Comparison of ENCODE assay signal across 8 cellular contexts in the genomic region with DNA sequence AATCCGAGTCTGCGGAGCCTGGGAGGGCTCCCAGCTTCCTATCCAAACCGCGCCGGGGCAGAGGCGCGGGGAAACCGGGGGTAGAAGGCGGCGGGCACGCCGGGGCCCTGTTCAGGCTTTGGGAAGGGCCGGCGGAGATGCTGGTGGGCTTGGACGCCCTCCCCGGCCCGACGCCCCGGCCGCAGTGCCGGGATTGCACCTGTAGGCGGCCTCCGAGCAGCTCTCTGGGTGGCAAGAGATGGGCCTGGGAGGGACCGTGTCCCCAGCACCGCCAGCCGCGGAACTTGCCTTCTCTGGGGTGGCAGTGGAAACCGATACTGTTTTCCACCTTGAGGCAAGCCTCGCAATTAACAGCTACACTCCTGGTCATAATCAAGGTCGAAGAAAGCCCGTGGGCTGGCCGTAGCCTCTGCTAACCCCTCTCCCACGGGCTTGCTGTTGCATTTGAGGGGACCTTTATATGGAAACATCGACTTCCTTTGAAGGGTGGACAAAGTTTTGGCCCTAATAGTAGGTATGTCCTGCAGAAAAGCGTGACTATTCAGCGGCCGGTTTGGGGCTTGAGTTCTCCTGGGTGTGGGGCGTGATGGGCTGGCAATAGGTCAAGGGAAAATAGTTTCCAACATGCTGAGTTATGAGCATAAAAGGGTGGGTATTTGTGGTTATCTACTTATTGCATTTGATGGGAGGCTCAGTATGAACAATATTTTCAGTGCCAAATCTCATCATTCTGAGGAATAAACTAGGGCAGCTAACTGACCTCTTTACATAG. TPM values are rescaled to one million over a fixed set of nuclear protein-coding genes. Genes with fewer than 3 reads are reported as not detected.
A peak's percentile ranks its signal among the peaks of the same experiment; 100 is the strongest.
DNase-seq lines count a peak whose midpoint lies in the region; ATAC-seq, FAIRE-seq and TF ChIP-seq lines count a peak whose summit lies in the region.

No MANE protein-coding gene starts in this region.

- intact Hi-C loops in activated T-helper 1 cell treated with anti-CD3 and anti-CD28 coated beads, Interleukin-12 subunit alpha, Interleukin-12 subunit beta, Interleukin-2, Interleukin-4 antibody, amounts not matched to agents 30 ng/mL and 10 ng/mL and 1 ng/mL, durations not matched to agents 14 hours and 24 hours and 36 hours (cut with micrococcal nuclease) = loop anchor here (1.0 to 10.0 kb wide), 5 partner anchors 122 to 1217 kb away; a partner anchor contains a TSS

- peaks cover 39% of the 10 kb centered on the region for H3K79me2 ChIP-seq in neural progenitor cell (ENCODE audit: low read depth)

- no peaks in the 10 kb centered on the region for H3K9me3 ChIP-seq in neural progenitor cell (ENCODE audit: low read depth)

- peaks cover 15% of the 10 kb centered on the region for H3K4me1 ChIP-seq in neural progenitor cell

- no peak for DNase-seq in D721Med (ENCODE audit: insufficient read length, low spot score)
- peak; percentile 54 to 88 for DNase-seq in NCI-H526 (lab: John Stamatoyannopoulos, UW)
- DNase-seq in activated T-helper 1 cell treated with anti-CD3 and anti-CD28 coated beads, Interleukin-12 subunit alpha, Interleukin-12 subunit beta, Interleukin-2, Interleukin-4 antibody, amounts not matched to agents 30 ng/mL and 10 ng/mL and 1 ng/mL, durations not matched to agents 14 hours and 24 hours and 36 hours (ENCODE audit: low spot score) = peak; percentile 22
- DNase-seq in germinal center (ENCODE audit: low spot score) = peak; percentile 82
- peak; percentile 93 for DNase-seq in neural progenitor cell (ENCODE audit: low spot score)
- DNase-seq in activated gamma-delta T cell treated with Interleukin-2 at 50 U/mL for 16 hours = no peak

- peak overlapping the region; percentile 87 for H3K4me3 ChIP-seq in neural progenitor cell

- peak overlapping the region; percentile 87 for H3K27ac ChIP-seq in neural progenitor cell

- FAIRE-seq in D721Med (lab: Jason Lieb, UNC) = no peak

- peaks cover 59% of the 10 kb centered on the region for H3K27me3 Mint-ChIP-seq in activated T-helper 1 cell treated with anti-CD3 and anti-CD28 coated beads, Interleukin-12 subunit alpha, Interleukin-12 subunit beta, Interleukin-2, Interleukin-4 antibody, amounts not matched to agents 30 ng/mL and 10 ng/mL and 1 ng/mL, durations not matched to agents 14 hours and 24 hours and 36 hours (ENCODE audit: insufficient read depth)
- H3K27me3 Mint-ChIP-seq in neural progenitor cell (ENCODE audit: insufficient read depth, low read depth) = peaks cover 3% of the 10 kb centered on the region

- TF ChIP-seq CTCF in D721Med (IDR thresholded peaks at IDR 0.05; ENCODE audit: insufficient read depth, missing control alignments) (peak; percentile 43), neural progenitor cell (IDR thresholded peaks at IDR 0.05) (peak; percentile 76)

- peaks cover 34% of the 10 kb centered on the region for H4K20me1 ChIP-seq in neural progenitor cell (ENCODE audit: low read depth)

- H3K27ac Mint-ChIP-seq in activated T-helper 1 cell treated with anti-CD3 and anti-CD28 coated beads, Interleukin-12 subunit alpha, Interleukin-12 subunit beta, Interleukin-2, Interleukin-4 antibody, amounts not matched to agents 30 ng/mL and 10 ng/mL and 1 ng/mL, durations not matched to agents 14 hours and 24 hours and 36 hours = peak overlapping the region; percentile 5
- H3K27ac Mint-ChIP-seq in neural progenitor cell = peak overlapping the region; percentile 58

- peak overlapping the region; percentile 93 for H3K4me2 ChIP-seq in neural progenitor cell

- ATAC-seq in GM19395 (IDR thresholded peaks at IDR 0.05; ENCODE audit: unreplicated experiment) (peak; percentile 44), HG03432 (IDR thresholded peaks at IDR 0.05; ENCODE audit: unreplicated experiment) (peak; percentile 50)

- no peaks in the 10 kb centered on the region for H3K36me3 ChIP-seq in neural progenitor cell

- peaks cover 26% of the 10 kb centered on the region for H3K4me1 Mint-ChIP-seq in activated T-helper 1 cell treated with anti-CD3 and anti-CD28 coated beads, Interleukin-12 subunit alpha, Interleukin-12 subunit beta, Interleukin-2, Interleukin-4 antibody, amounts not matched to agents 30 ng/mL and 10 ng/mL and 1 ng/mL, durations not matched to agents 14 hours and 24 hours and 36 hours (ENCODE audit: low read depth)
- H3K4me1 Mint-ChIP-seq in neural progenitor cell = peaks cover 25% of the 10 kb centered on the region

- peak overlapping the region; percentile 61 for H3K4me3 Mint-ChIP-seq in activated T-helper 1 cell treated with anti-CD3 and anti-CD28 coated beads, Interleukin-12 subunit alpha, Interleukin-12 subunit beta, Interleukin-2, Interleukin-4 antibody, amounts not matched to agents 30 ng/mL and 10 ng/mL and 1 ng/mL, durations not matched to agents 14 hours and 24 hours and 36 hours
- H3K4me3 Mint-ChIP-seq in neural progenitor cell = peak overlapping the region; percentile 85

- peak overlapping the region; percentile 72 for H2AFZ ChIP-seq in neural progenitor cell (replicated peaks)

- H3K9ac ChIP-seq in neural progenitor cell = peak overlapping the region; percentile 40

- H3K27me3 ChIP-seq in neural progenitor cell = no peaks in the 10 kb centered on the region

- peaks cover 2% of the 10 kb centered on the region for H3K36me3 Mint-ChIP-seq in activated T-helper 1 cell treated with anti-CD3 and anti-CD28 coated beads, Interleukin-12 subunit alpha, Interleukin-12 subunit beta, Interleukin-2, Interleukin-4 antibody, amounts not matched to agents 30 ng/mL and 10 ng/mL and 1 ng/mL, durations not matched to agents 14 hours and 24 hours and 36 hours (ENCODE audit: low read depth)
- peaks cover 17% of the 10 kb centered on the region for H3K36me3 Mint-ChIP-seq in neural progenitor cell

- H3K9me3 Mint-ChIP-seq in activated T-helper 1 cell treated with anti-CD3 and anti-CD28 coated beads, Interleukin-12 subunit alpha, Interleukin-12 subunit beta, Interleukin-2, Interleukin-4 antibody, amounts not matched to agents 30 ng/mL and 10 ng/mL and 1 ng/mL, durations not matched to agents 14 hours and 24 hours and 36 hours = no peaks in the 10 kb centered on the region
- H3K9me3 Mint-ChIP-seq in neural progenitor cell = no peaks in the 10 kb centered on the region

- H3F3A ChIP-seq in neural progenitor cell (ENCODE audit: low read depth) = peaks cover 44% of the 10 kb centered on the region

RNA-seq across cellular contexts. Expression of a gene that starts 1.1 kb away (rescaled TPM):
- 1.3 and 1.4 TPM in 2 replicates for total RNA-seq in activated T-helper 1 cell treated with anti-CD3 and anti-CD28 coated beads, Interleukin-12 subunit alpha, Interleukin-12 subunit beta, Interleukin-2, Interleukin-4 antibody, amounts not matched to agents 30 ng/mL and 10 ng/mL and 1 ng/mL, durations not matched to agents 14 hours and 24 hours and 36 hours
- total RNA-seq in neural progenitor cell (ENCODE audit: low replicate concordance) = 121 and 129 TPM in 2 replicates

Comparison
In these comparisons a context has a peak if more than half of its experiments do, and no peak if none do; other contexts are left out.
1. DNase-seq: peak in NCI-H526 (2 of 2), activated T-helper 1 cell treated with anti-CD3 and anti-CD28 coated beads, Interleukin-12 subunit alpha, Interleukin-12 subunit beta, Interleukin-2, Interleukin-4 antibody, amounts not matched to agents 30 ng/mL and 10 ng/mL and 1 ng/mL, durations not matched to agents 14 hours and 24 hours and 36 hours (single experiment), germinal center (single experiment) and neural progenitor cell (single experiment); none in D721Med (single experiment) and activated gamma-delta T cell treated with Interleukin-2 at 50 U/mL for 16 hours (single experiment).
2. RNA of a gene that starts 1.1 kb away (total RNA-seq): 121 to 129 TPM in neural progenitor cell; 1.3 to 1.4 TPM in activated T-helper 1 cell treated with anti-CD3 and anti-CD28 coated beads, Interleukin-12 subunit alpha, Interleukin-12 subunit beta, Interleukin-2, Interleukin-4 antibody, amounts not matched to agents 30 ng/mL and 10 ng/mL and 1 ng/mL, durations not matched to agents 14 hours and 24 hours and 36 hours; every median in the first group is over 10 times any median in the second.